20 cellular contexts compared by ENCODE assay signal in the genomic region with DNA sequence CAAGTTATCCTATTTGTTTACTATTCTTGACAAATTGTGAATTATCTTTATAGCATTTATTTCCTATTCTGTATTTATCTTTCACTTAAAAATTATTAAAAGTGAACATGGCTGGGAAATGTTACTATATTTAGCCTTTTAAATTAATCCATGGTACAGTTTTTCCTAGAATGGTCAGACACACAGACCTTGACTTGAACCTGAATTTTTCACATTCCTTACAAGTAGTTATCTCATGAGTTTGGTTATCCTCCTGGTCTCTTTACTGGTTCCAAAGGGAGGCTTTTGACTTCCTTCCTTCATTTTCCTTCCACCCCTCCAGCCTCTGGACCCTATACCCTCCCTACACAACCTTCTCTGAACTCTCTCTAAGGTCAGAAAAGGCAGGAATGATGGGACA.
"Had no signal": no experiment of that assay in that cellular context is flagged by ENCODE, and none has a peak within 500 bp of the region (broad histone marks: within the 10 kb centered on the region; RNA-seq: fewer than 3 reads in every experiment).

No MANE protein-coding gene starts in this region.

- H3K27me3 ChIP-seq: SJSA1 had no signal

- H3K4me1 ChIP-seq: SJSA1 had no signal

- H3K9me3 ChIP-seq: SJSA1 had no signal

- H3K27ac ChIP-seq: SJSA1, SK-N-MC had no signal

- DNase-seq: KBM-7, MV-4-11, NCI-H1048, NCI-H1105, NCI-H1417, NCI-H1436 treated with DMSO at 0.1 percent for 48 hours, NCI-H1694, NCI-H187 treated with DMSO at 0.1 percent for 48 hours, NCI-H2029 treated with DMSO at 0.1 percent for 48 hours, NCI-H2171 treated with DMSO at 0.1 percent for 48 hours, NCI-H510A, NCI-H524 treated with DMSO at 0.1 percent for 48 hours, NCI-H69, NCI-H774, Right ventricle myocardium superior, RPMI8226, SIG-M5, T-helper 1 cell had no signal
